In genomic region chr7:1254281-1255082, GRCh38 we compare ENCODE assay signal across 3 cellular contexts.
A peak's percentile ranks its signal among the peaks of the same experiment; 100 is the strongest.
TF ChIP-seq lines count a peak whose summit lies in the region.

No MANE protein-coding gene starts in this region.

TF ChIP-seq in SK-N-SH, 30 proteins besides CTCF, POLR2A, EP300 and RAD21:
- TF ChIP-seq CHD2 (IDR thresholded peaks at IDR 0.05; ENCODE audit: low read length, partially characterized antibody) = no peak
- peak; percentile 39 for TF ChIP-seq EZH2phosphoT487 (IDR thresholded peaks at IDR 0.05; ENCODE audit: borderline replicate concordance, low read depth)

TF ChIP-seq in SK-N-SH treated with all-trans-retinoic acid at 6 μM for 48 hours, 23 proteins besides CTCF, POLR2A, EP300 and RAD21:
- TF ChIP-seq GLIS3 (CRISPR knock-in tag; IDR thresholded peaks at IDR 0.05) (no peak), OSR1 (CRISPR knock-in tag; IDR thresholded peaks at IDR 0.05) (no peak), TSHZ2 (CRISPR knock-in tag; IDR thresholded peaks at IDR 0.05) (no peak), ARNTL (CRISPR knock-in tag; IDR thresholded peaks at IDR 0.05; ENCODE audit: borderline replicate concordance, low read depth) (no peak), CSDC2 (CRISPR knock-in tag; IDR thresholded peaks at IDR 0.05) (no peak), ZFP30 (CRISPR knock-in tag; IDR thresholded peaks at IDR 0.05) (no peak), TCF4 (CRISPR knock-in tag; IDR thresholded peaks at IDR 0.05; ENCODE audit: borderline replicate concordance) (no peak), ZNF8 (CRISPR knock-in tag; IDR thresholded peaks at IDR 0.05) (no peak), POU6F1 (CRISPR knock-in tag; IDR thresholded peaks at IDR 0.05; ENCODE audit: borderline replicate concordance, low read depth) (no peak), SNAI2 (CRISPR knock-in tag; IDR thresholded peaks at IDR 0.05) (no peak), TOX (CRISPR knock-in tag; IDR thresholded peaks at IDR 0.05; ENCODE audit: borderline replicate concordance) (no peak), ZNF565 (CRISPR knock-in tag; conservative IDR thresholded peaks at IDR 0.05; ENCODE audit: low read depth) (no peak), ISL1 (CRISPR knock-in tag; IDR thresholded peaks at IDR 0.05) (no peak)
- TF ChIP-seq, protein P1, sequence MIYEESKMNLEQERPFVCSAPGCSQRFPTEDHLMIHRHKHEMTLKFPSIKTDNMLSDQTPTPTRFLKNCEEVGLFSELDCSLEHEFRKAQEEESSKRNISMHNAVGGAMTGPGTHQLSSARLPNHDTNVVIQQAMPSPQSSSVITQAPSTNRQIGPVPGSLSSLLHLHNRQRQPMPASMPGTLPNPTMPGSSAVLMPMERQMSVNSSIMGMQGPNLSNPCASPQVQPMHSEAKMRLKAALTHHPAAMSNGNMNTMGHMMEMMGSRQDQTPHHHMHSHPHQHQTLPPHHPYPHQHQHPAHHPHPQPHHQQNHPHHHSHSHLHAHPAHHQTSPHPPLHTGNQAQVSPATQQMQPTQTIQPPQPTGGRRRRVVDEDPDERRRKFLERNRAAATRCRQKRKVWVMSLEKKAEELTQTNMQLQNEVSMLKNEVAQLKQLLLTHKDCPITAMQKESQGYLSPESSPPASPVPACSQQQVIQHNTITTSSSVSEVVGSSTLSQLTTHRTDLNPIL (CRISPR knock-in tag; IDR thresholded peaks at IDR 0.05; ENCODE audit: low read depth) = no peak
- TF ChIP-seq, protein P2, sequence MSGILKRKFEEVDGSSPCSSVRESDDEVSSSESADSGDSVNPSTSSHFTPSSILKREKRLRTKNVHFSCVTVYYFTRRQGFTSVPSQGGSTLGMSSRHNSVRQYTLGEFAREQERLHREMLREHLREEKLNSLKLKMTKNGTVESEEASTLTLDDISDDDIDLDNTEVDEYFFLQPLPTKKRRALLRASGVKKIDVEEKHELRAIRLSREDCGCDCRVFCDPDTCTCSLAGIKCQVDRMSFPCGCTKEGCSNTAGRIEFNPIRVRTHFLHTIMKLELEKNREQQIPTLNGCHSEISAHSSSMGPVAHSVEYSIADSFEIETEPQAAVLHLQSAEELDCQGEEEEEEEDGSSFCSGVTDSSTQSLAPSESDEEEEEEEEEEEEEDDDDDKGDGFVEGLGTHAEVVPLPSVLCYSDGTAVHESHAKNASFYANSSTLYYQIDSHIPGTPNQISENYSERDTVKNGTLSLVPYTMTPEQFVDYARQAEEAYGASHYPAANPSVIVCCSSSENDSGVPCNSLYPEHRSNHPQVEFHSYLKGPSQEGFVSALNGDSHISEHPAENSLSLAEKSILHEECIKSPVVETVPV (CRISPR knock-in tag; IDR thresholded peaks at IDR 0.05) = no peak
TF ChIP-seq in SK-N-SH treated with all-trans-retinoic acid at 6 μM for 48 hours: peak in this region for 0.

TF ChIP-seq in K562, 482 proteins besides CTCF, POLR2A, EP300 and RAD21:
- TF ChIP-seq NFIC (IDR thresholded peaks at IDR 0.05) = 0 out of 2 replicates have a peak, but pooled peaks have one; percentile 23
- peak; percentile 60 for TF ChIP-seq ZFP36 (IDR thresholded peaks at IDR 0.05; ENCODE audit: low read depth, low read length, partially characterized antibody)
- TF ChIP-seq EHMT2 (IDR thresholded peaks at IDR 0.05) = no peak
